Comparison of ENCODE assay signal across 35 cellular contexts in genomic region chr13:94610475-94610874, GRCh38.
"Had no signal": no experiment of that assay in that cellular context is flagged by ENCODE, and none has a peak within 500 bp of the region (broad histone marks: within the 10 kb centered on the region; RNA-seq: fewer than 3 reads in every experiment).

No MANE protein-coding gene starts in this region.

- H3K4me1 Mint-ChIP-seq: activated B cell treated with CpG ODN at 0.5 μM for 24 hours had no signal

- H3K27me3 ChIP-seq: ascending aorta, breast epithelium, cardiac muscle cell, dorsolateral prefrontal cortex, esophagus muscularis mucosa, foreskin keratinocyte, gastrocnemius medialis, heart left ventricle had no signal

- H3K9me3 ChIP-seq: ascending aorta, breast epithelium, esophagus muscularis mucosa, gastrocnemius medialis, heart left ventricle had no signal

- H3K9me3 Mint-ChIP-seq: activated B cell treated with CpG ODN at 0.5 μM for 24 hours; activated CD4-positive, alpha-beta T cell treated with anti-CD3 and anti-CD28 coated beads, Interleukin-2, amount 10 ng/mL, durations not matched to agents 7 days and 5 days; activated CD8-positive, alpha-beta T cell treated with anti-CD3 and anti-CD28 coated beads for 36 hours; activated naive CD4-positive, alpha-beta T cell treated with anti-CD3 and anti-CD28 coated beads, Interleukin-2, amount 10 ng/mL, durations not matched to agents 7 days and 5 days; activated naive CD4-positive, alpha-beta T cell treated with anti-CD3 and anti-CD28 coated beads, Interleukin-2, amount 50 U/mL, for 72 hours; activated naive CD8-positive, alpha-beta T cell treated with anti-CD3 and anti-CD28 coated beads, Interleukin-2, amount 10 ng/mL, durations not matched to agents 7 days and 5 days; dendritic cell treated with granulocyte-macrophage colony-stimulating factor and Interleukin-4, amounts not matched to agents 40 ng/mL and 50 ng/mL, for 4 days; effector memory CD8-positive, alpha-beta T cell; T-cell; T-helper 2 cell treated with Interferon-gamma antibody and Interleukin-4, amounts not matched to agents 5 μg/mL and 100 μg/mL, for 36 hours had no signal

- H3K27ac ChIP-seq: ascending aorta, breast epithelium, cardiac muscle cell, coronary artery, esophagus muscularis mucosa, foreskin keratinocyte, gastrocnemius medialis, heart left ventricle, WERI-Rb-1 had no signal

- H3K27me3 Mint-ChIP-seq: activated B cell treated with CpG ODN at 0.5 μM for 24 hours; activated CD4-positive, alpha-beta T cell treated with anti-CD3 and anti-CD28 coated beads for 36 hours; activated CD4-positive, alpha-beta T cell treated with anti-CD3 and anti-CD28 coated beads, Interleukin-2, amount 10 ng/mL, durations not matched to agents 7 days and 5 days; activated CD8-positive, alpha-beta T cell treated with anti-CD3 and anti-CD28 coated beads for 36 hours; activated naive CD4-positive, alpha-beta T cell treated with anti-CD3 and anti-CD28 coated beads, Interleukin-2, amount 10 ng/mL, durations not matched to agents 7 days and 5 days; activated naive CD8-positive, alpha-beta T cell treated with anti-CD3 and anti-CD28 coated beads, Interleukin-2, amount 10 ng/mL, durations not matched to agents 7 days and 5 days; brain; dendritic cell treated with granulocyte-macrophage colony-stimulating factor and Interleukin-4, amounts not matched to agents 40 ng/mL and 50 ng/mL, for 4 days; effector memory CD8-positive, alpha-beta T cell; T-cell; T-helper 17 cell had no signal

- H3K4me3 ChIP-seq: ascending aorta, breast epithelium, cardiac muscle cell, coronary artery, esophagus muscularis mucosa, gastrocnemius medialis, heart left ventricle had no signal

- ATAC-seq: activated CD8-positive, alpha-beta T cell treated with anti-CD3 and anti-CD28 coated beads for 36 hours; activated naive CD4-positive, alpha-beta T cell treated with anti-CD3 and anti-CD28 coated beads, Interleukin-2, amount 50 U/mL, for 72 hours; effector memory CD8-positive, alpha-beta T cell; foreskin keratinocyte; gastrocnemius medialis; heart left ventricle; T-cell; T-helper 17 cell had no signal

- H3K4me1 ChIP-seq: ascending aorta, breast epithelium, esophagus muscularis mucosa, foreskin keratinocyte, gastrocnemius medialis had no signal

- H3K36me3 ChIP-seq: gastrocnemius medialis had no signal

- DNase-seq: activated B cell treated with CpG ODN at 0.5 μM for 24 hours; activated CD4-positive, alpha-beta T cell treated with anti-CD3 and anti-CD28 coated beads for 36 hours; activated CD4-positive, alpha-beta T cell treated with anti-CD3 and anti-CD28 coated beads, Interleukin-2, amount 10 ng/mL, durations not matched to agents 7 days and 5 days; activated CD4-positive, alpha-beta T cell treated with anti-CD3 and anti-CD28 coated beads, Interleukin-2, amount 50 U/mL, for 48 hours; activated CD4-positive, CD25-positive, alpha-beta regulatory T cell treated with anti-CD3 and anti-CD28 coated beads, Interleukin-2, amount 50 U/mL, for 72 hours; activated CD8-positive, alpha-beta memory T cell treated with anti-CD3 and anti-CD28 coated beads for 24 hours; activated CD8-positive, alpha-beta T cell treated with anti-CD3 and anti-CD28 coated beads for 36 hours; activated gamma-delta T cell; activated naive CD4-positive, alpha-beta T cell; activated naive CD4-positive, alpha-beta T cell treated with anti-CD3 and anti-CD28 coated beads, Interleukin-2, amount 10 ng/mL, durations not matched to agents 7 days and 5 days; activated naive CD8-positive, alpha-beta T cell treated with anti-CD3 and anti-CD28 coated beads, Interleukin-2, amount 10 ng/mL, durations not matched to agents 7 days and 5 days; activated T-cell treated with anti-CD3 and anti-CD28 coated beads, Interleukin-2, amount 50 U/mL, for 48 hours; central memory CD4-positive, alpha-beta T cell; cerebellar nuclear complex; dorsolateral prefrontal cortex; effector CD4-positive, alpha-beta T cell; effector memory CD8-positive, alpha-beta T cell; erythroblast; foreskin keratinocyte; gastrocnemius medialis; glutamatergic neuron; heart left ventricle; T-cell; T-helper 17 cell; T1000; WERI-Rb-1 had no signal

- H3K4me3 Mint-ChIP-seq: activated B cell treated with CpG ODN at 0.5 μM for 24 hours; activated CD4-positive, alpha-beta T cell treated with anti-CD3 and anti-CD28 coated beads for 36 hours; activated CD4-positive, alpha-beta T cell treated with anti-CD3 and anti-CD28 coated beads, Interleukin-2, amount 10 ng/mL, durations not matched to agents 7 days and 5 days; activated CD8-positive, alpha-beta T cell treated with anti-CD3 and anti-CD28 coated beads for 36 hours; activated naive CD4-positive, alpha-beta T cell treated with anti-CD3 and anti-CD28 coated beads, Interleukin-2, amount 10 ng/mL, durations not matched to agents 7 days and 5 days; activated naive CD8-positive, alpha-beta T cell treated with anti-CD3 and anti-CD28 coated beads, Interleukin-2, amount 10 ng/mL, durations not matched to agents 7 days and 5 days; dendritic cell treated with granulocyte-macrophage colony-stimulating factor and Interleukin-4, amounts not matched to agents 40 ng/mL and 50 ng/mL, for 4 days; effector memory CD8-positive, alpha-beta T cell; T-cell; T-helper 17 cell; T-helper 2 cell treated with Interferon-gamma antibody and Interleukin-4, amounts not matched to agents 5 μg/mL and 100 μg/mL, for 36 hours had no signal

- H3K27ac Mint-ChIP-seq: activated B cell treated with CpG ODN at 0.5 μM for 24 hours; activated CD4-positive, alpha-beta T cell treated with anti-CD3 and anti-CD28 coated beads for 36 hours; activated CD4-positive, alpha-beta T cell treated with anti-CD3 and anti-CD28 coated beads, Interleukin-2, amount 10 ng/mL, durations not matched to agents 7 days and 5 days; activated CD8-positive, alpha-beta T cell treated with anti-CD3 and anti-CD28 coated beads for 36 hours; activated naive CD4-positive, alpha-beta T cell treated with anti-CD3 and anti-CD28 coated beads, Interleukin-2, amount 10 ng/mL, durations not matched to agents 7 days and 5 days; activated naive CD8-positive, alpha-beta T cell treated with anti-CD3 and anti-CD28 coated beads, Interleukin-2, amount 10 ng/mL, durations not matched to agents 7 days and 5 days; brain; dendritic cell treated with granulocyte-macrophage colony-stimulating factor and Interleukin-4, amounts not matched to agents 40 ng/mL and 50 ng/mL, for 4 days; T-helper 17 cell; T-helper 2 cell treated with Interferon-gamma antibody and Interleukin-4, amounts not matched to agents 5 μg/mL and 100 μg/mL, for 36 hours had no signal
